21 cellular contexts compared by ENCODE assay signal in the genomic region with DNA sequence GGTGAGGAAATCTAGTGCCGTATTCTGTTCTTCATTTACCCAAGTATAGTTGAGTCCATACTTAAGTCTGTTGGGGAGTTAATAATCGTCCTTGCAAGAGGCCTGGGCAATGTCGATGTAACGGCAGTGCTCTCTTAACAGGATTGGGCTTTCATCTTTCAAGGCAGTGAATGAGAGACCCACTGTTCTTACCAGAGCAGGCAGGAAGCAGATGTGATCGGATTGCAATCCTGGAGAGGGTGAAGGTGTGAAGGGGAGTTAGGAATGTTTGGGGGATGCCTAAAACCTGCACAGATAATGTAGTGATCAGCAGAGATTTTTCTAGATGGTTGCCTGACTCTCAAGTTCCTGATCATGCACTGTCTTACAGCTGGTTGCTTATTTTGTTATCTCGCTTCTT.
DNase-seq lines count a peak whose midpoint lies in the region; ATAC-seq, FAIRE-seq and TF ChIP-seq lines count a peak whose summit lies in the region.
"Had no signal": no experiment of that assay in that cellular context is flagged by ENCODE, and none has a peak within 500 bp of the region (broad histone marks: within the 10 kb centered on the region; RNA-seq: fewer than 3 reads in every experiment).

No MANE protein-coding gene starts in this region.

- H3K56ac ChIP-seq in mesendoderm (ENCODE audit: low read length), result no peak overlapping the region

- no peak overlapping the region for H2BK120ac ChIP-seq in mesendoderm (ENCODE audit: low read depth, low read length)

- H4K8ac ChIP-seq in mesendoderm (ENCODE audit: low read depth, low read length), result no peak overlapping the region

- no peak for TF ChIP-seq POLR2A in H54 (IDR thresholded peaks at IDR 0.05; ENCODE audit: low read depth, low read length)

- H4K5ac ChIP-seq in mesendoderm (ENCODE audit: low read length), result no peak overlapping the region

- H3K36me3 ChIP-seq in mesendoderm (ENCODE audit: control insufficient read depth, insufficient read depth, low read length), result no peaks in the 10 kb centered on the region

- no peaks in the 10 kb centered on the region for H3K27me3 ChIP-seq in mesendoderm (ENCODE audit: insufficient read depth, low read length, poor library complexity)
- H3K27me3 ChIP-seq: BLaER1 had no signal

- no CpG with 5 or more reads among the region's 6 CpGs for WGBS in mesendoderm (ENCODE audit: extremely low coverage, insufficient coverage, low lambda C conversion rate)

- no peak overlapping the region for H3K9ac ChIP-seq in mesendoderm (ENCODE audit: low read length)
- H3K9ac ChIP-seq: BLaER1 had no signal

- no peak overlapping the region for H3K4me2 ChIP-seq in mesendoderm (ENCODE audit: low read length)
- H3K4me2 ChIP-seq: BLaER1 had no signal

- H3K4me3 ChIP-seq in mesendoderm (ENCODE audit: low read length), result no peak overlapping the region
- H3K4me3 ChIP-seq: BLaER1 had no signal

- H3K27me3 Mint-ChIP-seq in progenitor cell of endocrine pancreas, result no peaks in the 10 kb centered on the region
- H3K27me3 Mint-ChIP-seq: B cell; CD4-positive, alpha-beta T cell had no signal

- no peak overlapping the region for H3K4me3 Mint-ChIP-seq in progenitor cell of endocrine pancreas (ENCODE audit: low read depth)
- H3K4me3 Mint-ChIP-seq: B cell; CD4-positive, alpha-beta T cell; CD8-positive, alpha-beta memory T cell had no signal

- no peak overlapping the region for H2AK5ac ChIP-seq in mesendoderm (ENCODE audit: low read length)

- no peak overlapping the region for H3K18ac ChIP-seq in mesendoderm (ENCODE audit: low read length)

- ATAC-seq in GM21367 (IDR thresholded peaks at IDR 0.05; ENCODE audit: unreplicated experiment), result no peak

- no peak overlapping the region for H2BK5ac ChIP-seq in mesendoderm (ENCODE audit: low read length)

- H3K4me1 Mint-ChIP-seq in progenitor cell of endocrine pancreas (ENCODE audit: low read depth), result peaks cover 14% of the 10 kb centered on the region
- H3K4me1 Mint-ChIP-seq: B cell; CD8-positive, alpha-beta memory T cell had no signal

- no peak for TF ChIP-seq CTCF in progenitor cell of endocrine pancreas (IDR thresholded peaks at IDR 0.05; ENCODE audit: unreplicated experiment)

- no peak for FAIRE-seq in H54 (lab: Jason Lieb, UNC)
- FAIRE-seq: A204.1, G401.6, GM12892, GM19239 had no signal

- no peaks in the 10 kb centered on the region for H3K36me3 Mint-ChIP-seq in progenitor cell of endocrine pancreas (ENCODE audit: insufficient read depth)
- H3K36me3 Mint-ChIP-seq: CD8-positive, alpha-beta memory T cell had no signal

- H3K23ac ChIP-seq in mesendoderm (ENCODE audit: low read length), result no peak overlapping the region

- peak overlapping the region; percentile 16 for H3K27ac Mint-ChIP-seq in progenitor cell of endocrine pancreas
- H3K27ac Mint-ChIP-seq: B cell; CD4-positive, alpha-beta T cell; CD8-positive, alpha-beta memory T cell had no signal

- DNase-seq in NCI-H82 (lab: John Stamatoyannopoulos, UW), result peak; percentile 60
- DNase-seq in NCI-H82 treated with DMSO at 0.1 percent for 48 hours (lab: John Stamatoyannopoulos, UW; ENCODE audit: unreplicated experiment), result no peak
- DNase-seq in mesendoderm, result peak; percentile 25
- DNase-seq in progenitor cell of endocrine pancreas (ENCODE audit: low spot score, unreplicated experiment), result no peak
- no peak for DNase-seq in H54 (ENCODE audit: insufficient read length, low spot score)
- DNase-seq: CD4-positive, alpha-beta T cell; CD8-positive, alpha-beta memory T cell; DMS53; DMS79 treated with DMSO at 0.1 percent for 48 hours; GOT3; H7; HCEC 1CT had no signal

- H3K4ac ChIP-seq in mesendoderm (ENCODE audit: low read depth, low read length), result no peak overlapping the region

- H3K79me1 ChIP-seq in mesendoderm (ENCODE audit: low read length), result no peaks in the 10 kb centered on the region

- H3K4me1 ChIP-seq in mesendoderm (ENCODE audit: control insufficient read depth, low read depth, low read length), result no peaks in the 10 kb centered on the region

- no peak overlapping the region for H3K27ac ChIP-seq in mesendoderm (ENCODE audit: low read depth, low read length)
- H3K27ac ChIP-seq: 22Rv1, BLaER1, C4-2B had no signal

- H2BK15ac ChIP-seq in mesendoderm (replicated peaks; ENCODE audit: low read depth), result no peak overlapping the region

- peaks cover 23% of the 10 kb centered on the region for H3K9me3 Mint-ChIP-seq in progenitor cell of endocrine pancreas (ENCODE audit: low read depth)
- H3K9me3 Mint-ChIP-seq: CD4-positive, alpha-beta T cell; CD8-positive, alpha-beta memory T cell had no signal

- H3K79me2 ChIP-seq in mesendoderm (ENCODE audit: control insufficient read depth, insufficient read depth, low read length), result no peaks in the 10 kb centered on the region

Comparison
In these comparisons a context has a peak if more than half of its experiments do, and no peak if none do; other contexts are left out.
1. DNase-seq: peak in NCI-H82 (single experiment) and mesendoderm (single experiment); none in NCI-H82 treated with DMSO at 0.1 percent for 48 hours (single experiment), progenitor cell of endocrine pancreas (single experiment) and H54 (single experiment).